In the genomic region with DNA sequence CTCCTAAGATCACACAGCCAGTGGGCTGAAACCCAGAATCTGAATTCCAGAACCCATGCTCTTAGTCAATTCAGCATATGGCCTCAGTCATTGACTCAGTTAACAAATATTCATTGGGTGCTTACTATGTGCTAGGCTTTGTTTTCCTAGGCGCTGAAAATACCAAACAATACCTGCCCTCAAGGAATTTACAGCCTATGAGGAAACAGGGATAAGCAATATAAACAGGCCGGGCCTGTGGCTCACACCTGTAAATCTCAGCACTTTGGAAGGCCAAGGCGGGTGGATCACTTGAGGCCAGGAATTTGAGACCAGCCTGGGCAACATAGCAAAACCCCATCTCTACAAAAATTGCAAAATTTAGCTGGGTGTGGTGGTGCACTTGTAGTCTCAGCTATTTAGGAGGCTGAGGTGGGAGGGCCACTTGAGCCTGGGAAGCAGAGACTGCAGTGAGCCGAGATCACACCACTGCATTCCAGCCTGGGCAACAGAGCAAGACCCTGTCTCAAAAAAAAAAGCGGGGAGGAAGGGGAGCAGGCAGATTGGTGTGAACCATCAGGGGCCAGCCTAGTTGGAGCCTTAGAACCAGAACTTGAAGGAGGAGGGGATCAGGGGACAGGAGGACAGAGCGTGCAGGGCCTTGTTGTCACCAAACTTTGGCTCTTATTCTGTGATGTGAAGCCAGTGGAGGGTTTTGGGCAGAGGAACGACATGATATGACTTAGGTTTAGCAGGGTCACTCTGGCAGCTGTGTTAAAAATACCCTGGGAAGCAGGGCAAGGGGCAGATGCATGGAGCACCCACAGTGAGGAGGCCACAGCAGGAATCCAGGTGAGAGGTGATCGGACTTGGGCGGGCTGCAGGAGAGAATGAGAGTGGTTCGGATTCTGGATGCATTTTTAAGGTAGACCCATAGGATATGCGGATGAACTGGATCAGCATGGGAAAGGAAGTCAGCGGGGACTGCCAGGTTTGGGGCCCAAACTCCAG, we compare ENCODE assay signal across 14 cellular contexts. TPM values are rescaled to one million over a fixed set of nuclear protein-coding genes. Genes with fewer than 3 reads are reported as not detected.
DNase-seq lines count a peak whose midpoint lies in the region; FAIRE-seq and TF ChIP-seq lines count a peak whose summit lies in the region.
"Had no signal": no experiment of that assay in that cellular context is flagged by ENCODE, and none has a peak within 500 bp of the region (broad histone marks: within the 10 kb centered on the region; RNA-seq: fewer than 3 reads in every experiment).

No MANE protein-coding gene starts in this region.

- no peak for FAIRE-seq in keratinocyte (lab: Jason Lieb, UNC)

- H3K9me3 ChIP-seq in GM23248 (ENCODE audit: low read depth) (no peaks in the 10 kb centered on the region), breast epithelium (no peaks in the 10 kb centered on the region), keratinocyte (ENCODE audit: control insufficient read depth, low read depth, low read length) (no peaks in the 10 kb centered on the region), sigmoid colon (no peaks in the 10 kb centered on the region)

- H4K20me1 ChIP-seq in GM23248 (ENCODE audit: insufficient read depth) (no peaks in the 10 kb centered on the region), keratinocyte (ENCODE audit: control insufficient read depth, extremely low read depth, insufficient read depth, low read length) (peaks cover 38% of the 10 kb centered on the region)

- WGBS in GM23248 (ENCODE audit: low coverage in 1 of 2, low lambda C conversion rate in 2 of 2, missing lambda C conversion rate in 2 of 2), 2 experiments: 82 to 85% methylated on average over 11 to 12 of the region's 12 CpGs
- WGBS in sigmoid colon, 2 donors: 59 to 81% methylated on average over 12 of the region's 12 CpGs

- H3K27ac ChIP-seq in GM23248 (no peak overlapping the region), breast epithelium (peak overlapping the region; percentile 56 to 85), keratinocyte (ENCODE audit: control insufficient read depth, insufficient read depth, low read length) (peak overlapping the region; percentile 17), sigmoid colon (peak overlapping the region; percentile 94 to 98 (median 96))
- H3K27ac ChIP-seq: cardiac muscle cell had no signal

- no peaks in the 10 kb centered on the region for H3K9me2 ChIP-seq in GM23248 (ENCODE audit: insufficient read depth)

- no peak overlapping the region for H3K9ac ChIP-seq in GM23248
- H3K9ac ChIP-seq in keratinocyte (ENCODE audit: control insufficient read depth, extremely low read depth, insufficient read depth, low read length): no peak overlapping the region

- peak; percentile 42 for DNase-seq in GM23248
- no peak for DNase-seq in breast epithelium (ENCODE audit: low spot score in 2 of 2)
- DNase-seq in keratinocyte (ENCODE audit: low read depth, low spot score): peak; percentile 66
- no peak for DNase-seq in sigmoid colon
- DNase-seq in T-helper 9 cell: no peak
- no peak for DNase-seq in DMS 273 (lab: John Stamatoyannopoulos, UW; ENCODE audit: unreplicated experiment)
- no peak for DNase-seq in NCI-H82 (lab: John Stamatoyannopoulos, UW)
- DNase-seq in G401 (ENCODE audit: low spot score): no peak
- DNase-seq: activated T-cell treated with anti-CD3 and anti-CD28 coated beads, Interleukin-2, amount 50 U/mL, for 48 hours; stimulated activated naive CD8-positive, alpha-beta T cell treated with anti-CD3 and anti-CD28 coated beads, Interleukin-15, Interleukin-2, amounts not matched to agents 100 U/mL and 50 U/mL, for 24 hours had no signal

- TF ChIP-seq CTCF in breast epithelium (IDR thresholded peaks at IDR 0.05) (no peak), keratinocyte (optimal IDR thresholded peaks at IDR 0.05 in 1 of 3, IDR thresholded peaks at IDR 0.05 in 1 of 3, conservative IDR thresholded peaks at IDR 0.05 in 1 of 3; ENCODE audit: extremely low read depth in 1 of 3, insufficient read depth in 2 of 3, low read length in 3 of 3) (no peak), sigmoid colon (IDR thresholded peaks at IDR 0.05) (no peak)

- peaks cover 8% of the 10 kb centered on the region; the same call in 1 of the 2 replicates for H3F3A ChIP-seq in GM23248 (ENCODE audit: insufficient read depth)

- TF ChIP-seq EP300 in sigmoid colon (IDR thresholded peaks at IDR 0.05): no peak

- H3K36me3 ChIP-seq in GM23248 (ENCODE audit: low read depth) (no peaks in the 10 kb centered on the region), breast epithelium (no peaks in the 10 kb centered on the region), keratinocyte (ENCODE audit: control insufficient read depth in 2 of 2, extremely low read depth in 1 of 2, insufficient read depth in 2 of 2, low read length in 2 of 2) (peaks cover 54 to 56% of the 10 kb centered on the region in 2 experiments), sigmoid colon (peaks cover 0 to 25% (median 12%) of the 10 kb centered on the region in 4 donors)
- H3K36me3 ChIP-seq: cardiac muscle cell had no signal

- H3K4me3 ChIP-seq in GM23248 (no peak overlapping the region), breast epithelium (peak overlapping the region in 1 of 3 donors; percentile 40), keratinocyte (ENCODE audit: control insufficient read depth in 2 of 3, extremely low read depth in 1 of 3, insufficient read depth in 2 of 3, low read depth in 1 of 3, low read length in 3 of 3) (no peak overlapping the region), sigmoid colon (no peak overlapping the region)
- H3K4me3 ChIP-seq: cardiac muscle cell had no signal

- TF ChIP-seq POLR2A in breast epithelium (IDR thresholded peaks at IDR 0.05): no peak
- no peak for TF ChIP-seq POLR2A in sigmoid colon (IDR thresholded peaks at IDR 0.05)

- intact Hi-C loops in breast epithelium (cut with DNase I; ENCODE audit: low total_unique reads): no loop called here
- intact Hi-C loops in sigmoid colon (cut with DNase I): loop anchor here (5.0 kb wide), 1 partner anchor 120 kb away; a partner anchor contains a TSS

- dilution Hi-C loops in keratinocyte (cut with MboI; ENCODE audit: extremely low pct_ligation_motif_present, low sequenced_read_pairs): no loop called here

- in situ Hi-C loops in GM23248 (cut with MboI): no loop called here
- in situ Hi-C loops in G401 (cut with HindIII; ENCODE audit: low sequenced_read_pairs): no loop called here

- H3K4me1 ChIP-seq in GM23248 (ENCODE audit: insufficient read depth) (peaks cover 13% of the 10 kb centered on the region), breast epithelium (peaks cover 0 to 5% of the 10 kb centered on the region in 2 donors), keratinocyte (ENCODE audit: control insufficient read depth, extremely low read depth, insufficient read depth, low read length) (peaks cover 53% of the 10 kb centered on the region), sigmoid colon (peaks cover 0 to 88% (median 79%) of the 10 kb centered on the region in 4 donors)

- no peak overlapping the region for H3K4me2 ChIP-seq in GM23248 (ENCODE audit: unreplicated experiment)
- H3K4me2 ChIP-seq in keratinocyte (ENCODE audit: control insufficient read depth, extremely low read depth, insufficient read depth, low read depth, low read length): peak overlapping the region; percentile 23

- no peaks in the 10 kb centered on the region for H3K27me3 ChIP-seq in GM23248 (replicated peaks; ENCODE audit: insufficient read depth)
- H3K27me3 ChIP-seq in breast epithelium: no peaks in the 10 kb centered on the region
- H3K27me3 ChIP-seq in keratinocyte (ENCODE audit: control insufficient read depth, extremely low read depth, insufficient read depth, low read length): no peaks in the 10 kb centered on the region
- no peaks in the 10 kb centered on the region for H3K27me3 ChIP-seq in sigmoid colon
- H3K27me3 ChIP-seq: cardiac muscle cell had no signal

- peaks cover 5% of the 10 kb centered on the region for H3K9me1 ChIP-seq in keratinocyte (ENCODE audit: control insufficient read depth, extremely low read depth, insufficient read depth, low read length)

- H2AFZ ChIP-seq in GM23248 (no peak overlapping the region), keratinocyte (ENCODE audit: control insufficient read depth, low read length) (no peak overlapping the region)

- H3K79me2 ChIP-seq in GM23248 (ENCODE audit: insufficient read depth) (no peaks in the 10 kb centered on the region), keratinocyte (ENCODE audit: control insufficient read depth, insufficient read depth, low read length) (peaks cover 54% of the 10 kb centered on the region)

RNA-seq across cellular contexts. Expression of a gene that starts 5.8 kb away (rescaled TPM):
- 3.5 and 4.7 TPM in 2 replicates for total RNA-seq in GM23248 (2014; rRNA removed; shearing (Covaris generic))
- polyA plus RNA-seq in GM23248 (2016; fragmentation: Nextera tagmentation; extraction: Ambion mirVana) (1.1 and 1.4 TPM in 2 replicates), keratinocyte (189 to 315 TPM (median 275 TPM) in 3 replicates), sigmoid colon (10 to 100 TPM; 21.0 to 87.9 (median 40.9) TPM)
- total RNA-seq in breast epithelium (100 to 1,000 TPM in 2 of 3 donors, 10 to 100 TPM in 1; 85.9 to 187 (median 144) TPM), sigmoid colon (100 to 1,000 TPM in 3 of 4 donors, 10 to 100 TPM in 1; 62.9 to 238 (median 132) TPM)
- polyA plus RNA-seq in keratinocyte (2011; ENCODE audit: low read depth): 26.1 TPM
- 110 and 149 TPM in 2 replicates for polyA plus RNA-seq in keratinocyte (2011; cell fraction: cytosol; rRNA removed)
- 323 and 403 TPM in 2 replicates for polyA plus RNA-seq in keratinocyte (2011; cell fraction: nucleus; rRNA removed)
- polyA plus RNA-seq in keratinocyte (2012; ENCODE audit: low replicate concordance): 93.3 and 275 TPM in 2 replicates
- polyA minus RNA-seq in keratinocyte: 198 to 587 TPM (median 223 TPM) in 3 replicates
- polyA minus RNA-seq in keratinocyte (2011; cell fraction: cytosol; rRNA and poly(A)+ RNA removed): 259 TPM
- 310 and 334 TPM in 2 replicates for polyA minus RNA-seq in keratinocyte (2011; cell fraction: nucleus; rRNA and poly(A)+ RNA removed)
- 61.7 and 64.3 TPM in 2 replicates for total RNA-seq in G401 (2014; rRNA removed; shearing (Covaris generic))

RNA-seq across cellular contexts. Expression of a gene that starts 35.4 kb away (rescaled TPM):
- not detected in 2 replicates for total RNA-seq in GM23248 (2014; rRNA removed; shearing (Covaris generic))
- polyA plus RNA-seq in GM23248 (2016; fragmentation: Nextera tagmentation; extraction: Ambion mirVana): not detected in 2 replicates
- not detected for total RNA-seq in breast epithelium
- not detected in 3 replicates for polyA plus RNA-seq in keratinocyte
- not detected for polyA plus RNA-seq in keratinocyte (2011; ENCODE audit: low read depth)
- not detected in 2 replicates for polyA plus RNA-seq in keratinocyte (2011; cell fraction: cytosol; rRNA removed)
- not detected in 2 replicates for polyA plus RNA-seq in keratinocyte (2011; cell fraction: nucleus; rRNA removed)
- not detected in 2 replicates for polyA plus RNA-seq in keratinocyte (2012; ENCODE audit: low replicate concordance)
- polyA minus RNA-seq in keratinocyte: not detected in 3 replicates
- not detected for polyA minus RNA-seq in keratinocyte (2011; cell fraction: cytosol; rRNA and poly(A)+ RNA removed)
- not detected in 2 replicates for polyA minus RNA-seq in keratinocyte (2011; cell fraction: nucleus; rRNA and poly(A)+ RNA removed)
- total RNA-seq in sigmoid colon: not detected
- polyA plus RNA-seq in sigmoid colon: under 1 TPM in 1 of 3 donors, not detected in 2; 0.03 TPM
- total RNA-seq in G401 (2014; rRNA removed; shearing (Covaris generic)): 2.0 and 4.2 TPM in 2 replicates
- total RNA-seq: cardiac muscle cell, myocyte, RPMI7951 had no signal
- polyA plus RNA-seq: BJ, cardiac muscle cell had no signal

Comparison
In these comparisons a context has a peak if more than half of its experiments do, and no peak if none do; other contexts are left out.
1. DNase-seq: peak in GM23248 (single experiment) and keratinocyte (single experiment); none in breast epithelium (0 of 2), sigmoid colon (single experiment), T-helper 9 cell (single experiment), DMS 273 (single experiment), NCI-H82 (single experiment) and G401 (single experiment).
2. RNA of a gene that starts 5.8 kb away (total RNA-seq): 85.9 to 187 TPM in breast epithelium, 62.9 to 238 TPM in sigmoid colon and 61.7 to 64.3 TPM in G401; 3.5 to 4.7 TPM in GM23248; every median in the first group is over 10 times any median in the second.